In genomic region chr3:12253944-12254343, GRCh38 we compare ENCODE assay signal across 13 cellular contexts. TPM values are rescaled to one million over a fixed set of nuclear protein-coding genes. Genes with fewer than 3 reads are reported as not detected.
DNase-seq lines count a peak whose midpoint lies in the region; ATAC-seq and TF ChIP-seq lines count a peak whose summit lies in the region.
"Had no signal": no experiment of that assay in that cellular context is flagged by ENCODE, and none has a peak within 500 bp of the region (broad histone marks: within the 10 kb centered on the region; RNA-seq: fewer than 3 reads in every experiment).

No MANE protein-coding gene starts in this region.

- H3K4me1 Mint-ChIP-seq in H9 (0 out of 4 replicates have a peak, but pooled peaks cover 0 to 3% of the 10 kb centered on the region in 2 experiments), type B pancreatic cell (ENCODE audit: unreplicated experiment) (peaks cover 7% of the 10 kb centered on the region)

- peak; percentile 3 for ATAC-seq in left colon
- ATAC-seq in GM18517 (IDR thresholded peaks at IDR 0.05; ENCODE audit: unreplicated experiment): no peak

- no peak overlapping the region for H2BK20ac ChIP-seq in H9 (ENCODE audit: low read depth, low read length, poor library complexity, severe bottlenecking)

- no peak overlapping the region for H2BK12ac ChIP-seq in H9 (ENCODE audit: insufficient read length, low read depth, low read length)

- no peaks in the 10 kb centered on the region for H3K27me3 ChIP-seq in H9 (ENCODE audit: insufficient read depth, low read length)
- H3K27me3 ChIP-seq: BLaER1 had no signal

- H2AK5ac ChIP-seq in H9 (ENCODE audit: insufficient read length, low read length): no peak overlapping the region

- H3K9me3 Mint-ChIP-seq in H9: peaks cover 8 to 9% of the 10 kb centered on the region in 2 experiments; a peak in 4 of 5 replicates
- H3K9me3 Mint-ChIP-seq in type B pancreatic cell: peaks cover 7% of the 10 kb centered on the region

- no peak overlapping the region for H3K4me2 ChIP-seq in H9 (ENCODE audit: insufficient read depth, insufficient read length, low read length)
- H3K4me2 ChIP-seq: BLaER1 had no signal

- H3K27me3 Mint-ChIP-seq in H9 (ENCODE audit: low read depth) (no peaks in the 10 kb centered on the region; the same call in none of the 2 replicates), type B pancreatic cell (no peaks in the 10 kb centered on the region)

- intact Hi-C loops in left colon (cut with DNase I, micrococcal nuclease): no loop called here

- H3K56ac ChIP-seq in H9 (ENCODE audit: insufficient read length, low read depth, low read length): no peak overlapping the region

- H2BK120ac ChIP-seq in H9 (ENCODE audit: low read depth, low read length, poor library complexity, severe bottlenecking): no peak overlapping the region

- no peaks in the 10 kb centered on the region for H3K4me1 ChIP-seq in H9 (ENCODE audit: insufficient read depth, low read length)
- H3K4me1 ChIP-seq: BLaER1 had no signal

- WGBS in H9 (ENCODE audit: extremely low coverage, insufficient read length, low lambda C conversion rate): no CpG with 5 or more reads among the region's 4 CpGs

- no peak overlapping the region for H2BK5ac ChIP-seq in H9 (ENCODE audit: insufficient read length, low read length)

- H3K27ac Mint-ChIP-seq in H9 (no peak overlapping the region), type B pancreatic cell (peak overlapping the region; percentile 29)

- no peaks in the 10 kb centered on the region for H3K79me2 ChIP-seq in H9 (ENCODE audit: insufficient read depth, low read length)

- no peaks in the 10 kb centered on the region for H3K79me1 ChIP-seq in H9 (ENCODE audit: insufficient read depth, low read depth, low read length, poor library complexity, severe bottlenecking)

- no peaks in the 10 kb centered on the region for H3K23me2 ChIP-seq in H9 (ENCODE audit: insufficient read length, low read depth, low read length, poor library complexity, severe bottlenecking)

- H4K8ac ChIP-seq in H9 (replicated peaks; ENCODE audit: insufficient read length, low read depth, low read length): no peak overlapping the region

- no peaks in the 10 kb centered on the region for H3K9me3 ChIP-seq in H9 (ENCODE audit: control insufficient read depth, low read depth, low read length)

- no peak overlapping the region for H4K5ac ChIP-seq in H9 (ENCODE audit: insufficient read length, low read depth, low read length)

- H3K27ac ChIP-seq in H9 (ENCODE audit: insufficient read length, low read depth, low read length): no peak overlapping the region
- H3K27ac ChIP-seq: BLaER1 had no signal

- no peaks in the 10 kb centered on the region for H4K20me1 ChIP-seq in H9 (ENCODE audit: control insufficient read depth, insufficient read depth, insufficient read length)
- H4K20me1 ChIP-seq: BLaER1 had no signal

- no peak for DNase-seq in H9
- DNase-seq in OCI-M1 (lab: John Stamatoyannopoulos, UW): peak; percentile 43
- no peak for DNase-seq in left colon
- no peak for DNase-seq in type B pancreatic cell (ENCODE audit: extremely low spot score, unreplicated experiment)
- DNase-seq in retina: no peak
- DNase-seq in DMS153 treated with DMSO at 0.1 percent for 48 hours (lab: John Stamatoyannopoulos, UW; ENCODE audit: unreplicated experiment): no peak
- DNase-seq: DMS153, HCEC 1CT, NCI-H1105, NCI-H187 treated with DMSO at 0.1 percent for 48 hours, NCI-H2171 treated with DMSO at 0.1 percent for 48 hours had no signal

- H3K14ac ChIP-seq in H9 (ENCODE audit: insufficient read depth, low read length): no peak overlapping the region

- H3K36me3 Mint-ChIP-seq in H9 (ENCODE audit: insufficient read depth in 1 of 3, low read depth in 3 of 3): no peaks in the 10 kb centered on the region; a peak in 1 of 7 replicates
- H3K36me3 Mint-ChIP-seq in type B pancreatic cell: no peaks in the 10 kb centered on the region

- H3T11ph ChIP-seq in H9 (ENCODE audit: low read length): no peak overlapping the region

- no peak overlapping the region for H3K4me3 Mint-ChIP-seq in H9
- H3K4me3 Mint-ChIP-seq in type B pancreatic cell: peak overlapping the region; percentile 49

- no peak overlapping the region for H4K91ac ChIP-seq in H9 (ENCODE audit: insufficient read length, low read depth, low read length)

- H3K18ac ChIP-seq in H9 (ENCODE audit: insufficient read length, low read depth, low read length): no peak overlapping the region

- no peak for TF ChIP-seq CTCF in H9 (conservative IDR thresholded peaks at IDR 0.05)
- no peak for TF ChIP-seq CTCF in type B pancreatic cell (conservative IDR thresholded peaks at IDR 0.05)

- H2BK15ac ChIP-seq in H9 (ENCODE audit: low read depth, low read length): no peak overlapping the region

- H3K4ac ChIP-seq in H9 (ENCODE audit: low read depth, low read length): no peak overlapping the region

- no peak overlapping the region for H3K23ac ChIP-seq in H9 (ENCODE audit: insufficient read length, low read depth, low read length)

- H2AFZ ChIP-seq in H9 (ENCODE audit: low read length): no peak overlapping the region

- H3K9ac ChIP-seq in H9 (ENCODE audit: extremely low read depth, insufficient read length, low read length): peak overlapping the region; percentile 28
- H3K9ac ChIP-seq: BLaER1 had no signal

RNA-seq across cellular contexts. Expression of gene PPARG, which starts 34.9 kb away (rescaled TPM):
- total RNA-seq in H9 (2021) (0.42 TPM in 1 of 2 replicates, not detected in the other), left colon (100 to 1,000 TPM in 1 of 2 donors, 10 to 100 TPM in 1; 91.2 to 143 TPM), type B pancreatic cell (ENCODE audit: low replicate concordance) (21.5 and 28.8 TPM in 2 replicates)

Comparison
In these comparisons a context has a peak if more than half of its experiments do, and no peak if none do; other contexts are left out.
1. RNA of gene PPARG, which starts 34.9 kb away (total RNA-seq): 91.2 to 143 TPM in left colon and 21.5 to 28.8 TPM in type B pancreatic cell; 0.42 TPM in H9; every median in the first group is over 10 times any median in the second.